ENCODE assay signal across 8 cellular contexts in genomic region chr11:65118097-65118837, GRCh38. TPM values are rescaled to one million over a fixed set of nuclear protein-coding genes. Genes with fewer than 3 reads are reported as not detected.
DNase-seq lines count a peak whose midpoint lies in the region; ATAC-seq and TF ChIP-seq lines count a peak whose summit lies in the region.

No MANE protein-coding gene starts in this region.

- no peak overlapping the region for H2BK5ac ChIP-seq in trophoblast cell (ENCODE audit: low read depth, low read length, poor library complexity)

- peak overlapping the region; percentile 37 for H4K8ac ChIP-seq in trophoblast cell (ENCODE audit: low read depth, low read length)

- H3K27me3 Mint-ChIP-seq in CD8-positive, alpha-beta T cell (ENCODE audit: low read depth) = no peaks in the 10 kb centered on the region
- peaks cover 13% of the 10 kb centered on the region for H3K27me3 Mint-ChIP-seq in dendritic cell treated with granulocyte-macrophage colony-stimulating factor and Interleukin-4, amounts not matched to agents 40 ng/mL and 50 ng/mL, for 4 days

- H3K9me3 Mint-ChIP-seq in CD8-positive, alpha-beta T cell = no peaks in the 10 kb centered on the region
- no peaks in the 10 kb centered on the region for H3K9me3 Mint-ChIP-seq in dendritic cell treated with granulocyte-macrophage colony-stimulating factor and Interleukin-4, amounts not matched to agents 40 ng/mL and 50 ng/mL, for 4 days

- POLR2A ChIA-PET in CD8-positive, alpha-beta T cell (lab: Charles Lee) = interaction anchor here (0.9 to 3.3 kb wide), 21 partner anchors 9 to 381 kb away, joined by 3 to 41 read pairs (median 6); partner anchors contain the start of genes ARL2, CAPN1, DPF2 and POLA2

- no peak overlapping the region for H2BK12ac ChIP-seq in trophoblast cell (ENCODE audit: low read length)

- H4K12ac ChIP-seq in trophoblast cell (ENCODE audit: low read depth, low read length) = no peak overlapping the region

- no peak overlapping the region for H2AK5ac ChIP-seq in trophoblast cell (ENCODE audit: low read length)

- peaks cover 41% of the 10 kb centered on the region for H3K36me3 Mint-ChIP-seq in CD8-positive, alpha-beta T cell
- peaks cover 64% of the 10 kb centered on the region for H3K36me3 Mint-ChIP-seq in dendritic cell treated with granulocyte-macrophage colony-stimulating factor and Interleukin-4, amounts not matched to agents 40 ng/mL and 50 ng/mL, for 4 days (ENCODE audit: low read depth)

- no peaks in the 10 kb centered on the region for H3K27me3 ChIP-seq in CD8-positive, alpha-beta T cell (ENCODE audit: insufficient read depth, low read length)
- H3K27me3 ChIP-seq in trophoblast cell (ENCODE audit: insufficient read depth, low read length) (no peaks in the 10 kb centered on the region), suprapubic skin (no peaks in the 10 kb centered on the region), hepatocyte (no peaks in the 10 kb centered on the region)

- no peak for ATAC-seq in CD8-positive, alpha-beta T cell
- ATAC-seq in HG03045 (IDR thresholded peaks at IDR 0.05; ENCODE audit: unreplicated experiment) (no peak), HG02840 (IDR thresholded peaks at IDR 0.05; ENCODE audit: low FRiP score, unreplicated experiment) (no peak)

- H4K20me1 ChIP-seq in hepatocyte (ENCODE audit: insufficient read depth, poor library complexity, severe bottlenecking) = no peaks in the 10 kb centered on the region

- no peak overlapping the region for H3K9ac ChIP-seq in trophoblast cell (ENCODE audit: low read length)

- peaks cover 21% of the 10 kb centered on the region for H3K79me2 ChIP-seq in trophoblast cell (ENCODE audit: control insufficient read depth, insufficient read depth, low read length, poor library complexity)
- H3K79me2 ChIP-seq in hepatocyte = peaks cover 68% of the 10 kb centered on the region

- H3K36me3 ChIP-seq in CD8-positive, alpha-beta T cell (ENCODE audit: insufficient read depth, low read length) = peaks cover 37% of the 10 kb centered on the region
- peaks cover 38 to 47% of the 10 kb centered on the region in 2 experiments for H3K36me3 ChIP-seq in trophoblast cell (ENCODE audit: control insufficient read depth in 1 of 2, insufficient read depth in 2 of 2, low read length in 2 of 2)
- peaks cover 24% of the 10 kb centered on the region for H3K36me3 ChIP-seq in suprapubic skin
- H3K36me3 ChIP-seq in hepatocyte (replicated peaks; ENCODE audit: insufficient read depth, low read depth) = peaks cover 2% of the 10 kb centered on the region

- peak; percentile 17 for TF ChIP-seq CTCF in CD8-positive, alpha-beta T cell (IDR thresholded peaks at IDR 0.05)
- TF ChIP-seq CTCF in LNCaP clone FGC (IDR thresholded peaks at IDR 0.05; ENCODE audit: control insufficient read depth, extremely low read depth, insufficient read depth) (no peak), suprapubic skin (IDR thresholded peaks at IDR 0.05) (no peak), hepatocyte (IDR thresholded peaks at IDR 0.05; ENCODE audit: poor library complexity) (no peak)

- no peak for TF ChIP-seq EP300 in suprapubic skin (IDR thresholded peaks at IDR 0.05)

- H3K4me1 Mint-ChIP-seq in CD8-positive, alpha-beta T cell (ENCODE audit: low read depth) = peaks cover 57% of the 10 kb centered on the region
- peaks cover 52% of the 10 kb centered on the region for H3K4me1 Mint-ChIP-seq in dendritic cell treated with granulocyte-macrophage colony-stimulating factor and Interleukin-4, amounts not matched to agents 40 ng/mL and 50 ng/mL, for 4 days (ENCODE audit: low read depth)

- H3K23ac ChIP-seq in trophoblast cell (ENCODE audit: low read length) = no peak overlapping the region

- H3K4ac ChIP-seq in trophoblast cell (ENCODE audit: low read depth, low read length) = no peak overlapping the region

- H3K9me3 ChIP-seq in CD8-positive, alpha-beta T cell (ENCODE audit: low read length) = no peaks in the 10 kb centered on the region
- no peaks in the 10 kb centered on the region for H3K9me3 ChIP-seq in trophoblast cell (ENCODE audit: insufficient read depth, low read depth, low read length)
- no peaks in the 10 kb centered on the region for H3K9me3 ChIP-seq in suprapubic skin
- no peaks in the 10 kb centered on the region for H3K9me3 ChIP-seq in hepatocyte (ENCODE audit: low read depth)

- no peak overlapping the region for H3K4me3 Mint-ChIP-seq in CD8-positive, alpha-beta T cell
- H3K4me3 Mint-ChIP-seq in dendritic cell treated with granulocyte-macrophage colony-stimulating factor and Interleukin-4, amounts not matched to agents 40 ng/mL and 50 ng/mL, for 4 days = no peak overlapping the region

- CTCF ChIA-PET in CD8-positive, alpha-beta T cell (lab: Charles Lee) = interaction anchor here (0.9 to 11.8 kb wide), 13 partner anchors 8 to 329 kb away, joined by 3 to 84 read pairs (median 4); partner anchors contain the start of genes ARL2 and SYVN1

- H3K14ac ChIP-seq in trophoblast cell (ENCODE audit: low read length) = no peak overlapping the region

- H4K91ac ChIP-seq in trophoblast cell (ENCODE audit: low read depth, low read length) = no peak overlapping the region

- DNase-seq in CD8-positive, alpha-beta T cell = peak in 1 of 7 experiments; percentile 27
- DNase-seq in LNCaP clone FGC (ENCODE audit: low read depth) (no peak), trophoblast cell (no peak), suprapubic skin (ENCODE audit: low spot score in 2 of 2) (no peak), hepatocyte (ENCODE audit: low spot score) (no peak)

- H2BK120ac ChIP-seq in trophoblast cell (ENCODE audit: insufficient read depth, low read length, poor library complexity) = no peak overlapping the region

- no peaks in the 10 kb centered on the region for H3K9me2 ChIP-seq in hepatocyte (replicated peaks; ENCODE audit: insufficient read depth)

- H3K4me3 ChIP-seq in CD8-positive, alpha-beta T cell (ENCODE audit: low read depth, low read length) = no peak overlapping the region
- peak overlapping the region; percentile 90; the same call in 1 of the 2 replicates for H3K4me3 ChIP-seq in LNCaP clone FGC (ENCODE audit: low read depth, low read length)
- H3K4me3 ChIP-seq in trophoblast cell (ENCODE audit: low read depth, low read length) = no peak overlapping the region
- no peak overlapping the region for H3K4me3 ChIP-seq in suprapubic skin
- no peak overlapping the region for H3K4me3 ChIP-seq in hepatocyte

- H3K27ac Mint-ChIP-seq in CD8-positive, alpha-beta T cell = peak overlapping the region; percentile 92
- peak overlapping the region; percentile 99 for H3K27ac Mint-ChIP-seq in dendritic cell treated with granulocyte-macrophage colony-stimulating factor and Interleukin-4, amounts not matched to agents 40 ng/mL and 50 ng/mL, for 4 days

- peaks cover 48% of the 10 kb centered on the region for H3K4me1 ChIP-seq in CD8-positive, alpha-beta T cell (ENCODE audit: insufficient read depth, low read length)
- peaks cover 10 to 16% of the 10 kb centered on the region in 2 experiments for H3K4me1 ChIP-seq in trophoblast cell (ENCODE audit: control insufficient read depth in 1 of 2, insufficient read depth in 2 of 2, low read length in 2 of 2)
- peaks cover 57% of the 10 kb centered on the region for H3K4me1 ChIP-seq in suprapubic skin
- peaks cover 30% of the 10 kb centered on the region for H3K4me1 ChIP-seq in hepatocyte (ENCODE audit: insufficient read depth)

- intact Hi-C loops in CD8-positive, alpha-beta T cell (cut with DNase I, micrococcal nuclease) = loop anchor here in 1 of 2 experiments (1.0 to 10.0 kb wide), 3 partner anchors 8 to 343 kb away; partner anchors contain the start of genes CDC42BPG and SF1
- intact Hi-C loops in dendritic cell treated with granulocyte-macrophage colony-stimulating factor and Interleukin-4, amounts not matched to agents 40 ng/mL and 50 ng/mL, for 4 days (cut with micrococcal nuclease) = loop anchor here (5.0 to 10.0 kb wide), 3 partner anchors 137 to 271 kb away; partner anchors contain the start of gene ATG2A

- H2AFZ ChIP-seq in trophoblast cell (ENCODE audit: insufficient read depth, low read length, poor library complexity) (no peak overlapping the region), hepatocyte (no peak overlapping the region)

- WGBS in trophoblast cell (ENCODE audit: extremely low coverage, insufficient coverage, insufficient read length) = no CpG with 5 or more reads among the region's 18 CpGs
- 76% methylated on average over 18 of the region's 18 CpGs for WGBS in suprapubic skin
- 89% methylated on average over 18 of the region's 18 CpGs for WGBS in hepatocyte (ENCODE audit: low lambda C conversion rate, missing lambda C conversion rate)

- H3K4me2 ChIP-seq in trophoblast cell (ENCODE audit: low read length) (no peak overlapping the region), hepatocyte (no peak overlapping the region)

- H3K18ac ChIP-seq in trophoblast cell (ENCODE audit: low read length) = no peak overlapping the region

- peaks cover 15% of the 10 kb centered on the region for H3K79me1 ChIP-seq in trophoblast cell (ENCODE audit: low read length)

- TF ChIP-seq POLR2A in suprapubic skin (IDR thresholded peaks at IDR 0.05) = no peak

- peak overlapping the region; percentile 23 for H3K27ac ChIP-seq in CD8-positive, alpha-beta T cell (ENCODE audit: low read depth, low read length)
- no peak overlapping the region for H3K27ac ChIP-seq in trophoblast cell (ENCODE audit: low read depth, low read length)
- H3K27ac ChIP-seq in suprapubic skin = no peak overlapping the region
- no peak overlapping the region for H3K27ac ChIP-seq in hepatocyte

RNA-seq across cellular contexts. Expression of gene ZNHIT2, which starts 0.8 kb away (rescaled TPM):
- total RNA-seq in CD8-positive, alpha-beta T cell = 1 to 10 TPM; 8.9 to 9.3 TPM
- polyA plus RNA-seq in trophoblast cell (2013) = 5.8 and 5.9 TPM in 2 replicates
- total RNA-seq in suprapubic skin (10 to 100 TPM in 3 of 4 donors, 1 to 10 TPM in 1; 9.0 to 23.3 (median 17.6) TPM), hepatocyte (8.3 and 13.5 TPM in 2 replicates)
- polyA plus RNA-seq in hepatocyte = 22.1 and 23.7 TPM in 2 replicates

RNA-seq across cellular contexts. Expression of gene FAU, which starts 3.7 kb away (rescaled TPM):
- total RNA-seq in CD8-positive, alpha-beta T cell = 1,000 to 10,000 TPM; 1,787 to 1,833 TPM
- 1,352 and 1,391 TPM in 2 replicates for polyA plus RNA-seq in trophoblast cell (2013)
- total RNA-seq in suprapubic skin (100 to 1,000 TPM; 584 to 609 (median 602) TPM), hepatocyte (211 and 264 TPM in 2 replicates)
- polyA plus RNA-seq in hepatocyte = 434 and 462 TPM in 2 replicates

RNA-seq across cellular contexts. Expression of gene MRPL49, which starts 3.9 kb away (rescaled TPM):
- total RNA-seq in CD8-positive, alpha-beta T cell = 10 to 100 TPM; 61.3 to 62.7 TPM
- 40.1 and 43.1 TPM in 2 replicates for polyA plus RNA-seq in trophoblast cell (2013)
- total RNA-seq in suprapubic skin (10 to 100 TPM; 48.0 to 68.5 (median 61.7) TPM), hepatocyte (57.6 and 71.0 TPM in 2 replicates)
- polyA plus RNA-seq in hepatocyte = 46.2 and 46.8 TPM in 2 replicates

RNA-seq across cellular contexts. Expression of gene TM7SF2, which starts 6.6 kb away (rescaled TPM):
- total RNA-seq in CD8-positive, alpha-beta T cell = 10 to 100 TPM; 20.7 to 23.8 TPM
- polyA plus RNA-seq in trophoblast cell (2013) = 65.1 and 67.5 TPM in 2 replicates
- total RNA-seq in suprapubic skin (100 to 1,000 TPM in 2 of 4 donors, 10 to 100 TPM in 2; 76.5 to 214 (median 145) TPM), hepatocyte (124 and 133 TPM in 2 replicates)
- polyA plus RNA-seq in hepatocyte = 194 and 209 TPM in 2 replicates

RNA-seq across cellular contexts. Expression of gene SYVN1, which starts 16.1 kb away (rescaled TPM):
- 10 to 100 TPM; 93.0 to 95.5 TPM for total RNA-seq in CD8-positive, alpha-beta T cell
- 55.0 and 60.0 TPM in 2 replicates for polyA plus RNA-seq in trophoblast cell (2013)
- 10 to 100 TPM; 52.7 to 61.2 (median 56.9) TPM for total RNA-seq in suprapubic skin
- 27.3 and 27.7 TPM in 2 replicates for total RNA-seq in hepatocyte
- polyA plus RNA-seq in hepatocyte = 31.8 and 35.7 TPM in 2 replicates
